9 cellular contexts compared by ENCODE assay signal in genomic region chr7:129066290-129067131, GRCh38. TPM values are rescaled to one million over a fixed set of nuclear protein-coding genes. Genes with fewer than 3 reads are reported as not detected.
DNase-seq lines count a peak whose midpoint lies in the region; ATAC-seq, FAIRE-seq and TF ChIP-seq lines count a peak whose summit lies in the region.
"Had no signal": no experiment of that assay in that cellular context is flagged by ENCODE, and none has a peak within 500 bp of the region (broad histone marks: within the 10 kb centered on the region; RNA-seq: fewer than 3 reads in every experiment).

No MANE protein-coding gene starts in this region.

- DNase-seq in A673 (ENCODE audit: low spot score) (peak; percentile 21), H7 (peak; percentile 76), SK-N-MC (ENCODE audit: low read depth, low spot score) (no peak), foreskin melanocyte (peak; percentile 98), T-helper 2 cell (no peak), GM12891 (ENCODE audit: insufficient read length, low spot score) (no peak)
- DNase-seq: CD4-positive, alpha-beta memory T cell had no signal

- H3K27me3 ChIP-seq in A673 (replicated peaks; ENCODE audit: insufficient read depth, low read depth, low read length, poor library complexity): no peaks in the 10 kb centered on the region
- H3K27me3 ChIP-seq in H7 (ENCODE audit: control insufficient read depth, insufficient read depth, low read length): no peaks in the 10 kb centered on the region

- no peak for FAIRE-seq in GM12891 (lab: Jason Lieb, UNC)

- no peak for TF ChIP-seq CTCF in A673 (conservative IDR thresholded peaks at IDR 0.05; ENCODE audit: low read depth, low read length)

- no peak for TF ChIP-seq POLR2A in GM12891 (IDR thresholded peaks at IDR 0.05; ENCODE audit: low read depth, low read length)

- intact Hi-C loops in A673 (cut with micrococcal nuclease; ENCODE audit: unreplicated experiment): no loop called here

- no peak for ATAC-seq in GM18909 (IDR thresholded peaks at IDR 0.05; ENCODE audit: poor library complexity, unreplicated experiment)
- ATAC-seq in HG03095 (IDR thresholded peaks at IDR 0.05; ENCODE audit: unreplicated experiment): no peak

- H3K36me3 ChIP-seq in A673 (ENCODE audit: insufficient read depth, low read length, poor library complexity, severe bottlenecking) (no peaks in the 10 kb centered on the region), H7 (replicated peaks; ENCODE audit: control insufficient read depth, insufficient read depth, low read length) (no peaks in the 10 kb centered on the region), SK-N-MC (ENCODE audit: insufficient read depth, low read length) (no peaks in the 10 kb centered on the region)

- POLR2A ChIA-PET in A673 (lab: Charles Lee; ENCODE audit: low non-redundant PET): interaction anchor here (0.5 kb wide), 1 partner anchor 152 kb away, joined by 5 read pairs; no protein-coding TSS in a partner anchor

- H3K9ac ChIP-seq in SK-N-MC (ENCODE audit: insufficient read length): no peak overlapping the region

- CTCF ChIA-PET in A673 (lab: Charles Lee): no interaction called here

- H3K4me3 ChIP-seq in A673 (ENCODE audit: low read depth, low read length, poor library complexity, severe bottlenecking) (no peak overlapping the region), H7 (ENCODE audit: insufficient read depth, low read depth, low read length) (no peak overlapping the region), SK-N-MC (peak overlapping the region; percentile 1; the same call in 1 of the 2 replicates)

- peaks cover 3% of the 10 kb centered on the region for H3K4me1 ChIP-seq in A673 (ENCODE audit: insufficient read depth, low read length, poor library complexity, severe bottlenecking)

- no peaks in the 10 kb centered on the region for H3K9me3 ChIP-seq in A673 (ENCODE audit: low read depth, low read length, poor library complexity, severe bottlenecking)
- H3K9me3 ChIP-seq in SK-N-MC (ENCODE audit: low read depth, low read length): no peaks in the 10 kb centered on the region

- BruUV-seq in A673 (replicated peaks; lab: Mats Ljungman, UMichigan): no TSS peak

- H3K27ac ChIP-seq in A673 (ENCODE audit: low read depth, low read length, poor library complexity, severe bottlenecking) (no peak overlapping the region), SK-N-MC (peak overlapping the region; percentile 65; the same call in 1 of the 2 replicates)

TF ChIP-seq in GM12891, 5 proteins besides CTCF, POLR2A, EP300 and RAD21:
- no peak for TF ChIP-seq POU2F2 (IDR thresholded peaks at IDR 0.05; ENCODE audit: low read depth, low read length)
- TF ChIP-seq SPI1 (IDR thresholded peaks at IDR 0.05; ENCODE audit: low read depth, low read length): no peak
- TF ChIP-seq POLR2AphosphoS5 (IDR thresholded peaks at IDR 0.05; ENCODE audit: low read depth, low read length): no peak
- TF ChIP-seq PAX5 (IDR thresholded peaks at IDR 0.05; ENCODE audit: insufficient read depth, low read length, severe bottlenecking): no peak
- TF ChIP-seq TAF1 (IDR thresholded peaks at IDR 0.05; ENCODE audit: low read depth, low read length): no peak

RNA-seq across cellular contexts. Expression of gene TNPO3, which starts 11.6 kb away (rescaled TPM):
- total RNA-seq in A673 (2021): 72.7 and 77.8 TPM in 2 replicates
- 98.0 and 108 TPM in 2 replicates for total RNA-seq in H7 (2014; rRNA removed; shearing (Covaris generic))
- polyA plus RNA-seq in GM12891 (2012; ENCODE audit: low read depth, missing spikeins): 42.7 TPM

Comparison
In these comparisons a context has a peak if more than half of its experiments do, and no peak if none do; other contexts are left out.
1. DNase-seq: peak in A673 (single experiment), H7 (single experiment) and foreskin melanocyte (single experiment); none in SK-N-MC (single experiment), T-helper 2 cell (0 of 5) and GM12891 (single experiment).